Comparison of ENCODE assay signal across 17 cellular contexts in genomic region chr12:6172086-6172485, GRCh38. TPM values are rescaled to one million over a fixed set of nuclear protein-coding genes. Genes with fewer than 3 reads are reported as not detected.
DNase-seq lines count a peak whose midpoint lies in the region; ATAC-seq, FAIRE-seq and TF ChIP-seq lines count a peak whose summit lies in the region.
"Had no signal": no experiment of that assay in that cellular context is flagged by ENCODE, and none has a peak within 500 bp of the region (broad histone marks: within the 10 kb centered on the region; RNA-seq: fewer than 3 reads in every experiment).

No MANE protein-coding gene starts in this region.

- no peak for FAIRE-seq in endothelial cell of umbilical vein (lab: Jason Lieb, UNC)

- H3K4me1 Mint-ChIP-seq in CD4-positive, alpha-beta memory T cell, result peaks cover 15 to 20% (median 19%) of the 10 kb centered on the region in 4 donors
- H3K4me1 Mint-ChIP-seq: H9 had no signal

- peaks cover 10 to 11% of the 10 kb centered on the region in 2 donors for H3K27me3 Mint-ChIP-seq in CD4-positive, alpha-beta memory T cell

- H3K9me1 ChIP-seq in endothelial cell of umbilical vein (replicated peaks; ENCODE audit: control insufficient read depth, extremely low read depth, insufficient read depth, low read length), result no peaks in the 10 kb centered on the region

- BruUV-seq in endothelial cell of umbilical vein (replicated peaks; lab: Mats Ljungman, UMichigan), result TSS peak; percentile 17

- H3K4me3 ChIP-seq in adrenal gland (no peak overlapping the region), endothelial cell of umbilical vein (replicated peaks in 1 of 3; ENCODE audit: insufficient read depth in 1 of 3, low read depth in 1 of 3, low read length in 3 of 3) (no peak overlapping the region), parathyroid adenoma (ENCODE audit: low read depth, low read length) (no peak overlapping the region), subcutaneous abdominal adipose tissue (ENCODE audit: low read depth in 1 of 5, low read length in 5 of 5) (peak overlapping the region in 1 of 5 donors; percentile 17)
- no peak overlapping the region for H3K4me3 ChIP-seq in CD4-positive, alpha-beta memory T cell (ENCODE audit: low read length in 2 of 2)
- H3K4me3 ChIP-seq: MG63 had no signal

- no peak overlapping the region for H2AFZ ChIP-seq in endothelial cell of umbilical vein (ENCODE audit: low read depth, low read length)
- H2AFZ ChIP-seq in parathyroid adenoma, result no peak overlapping the region

- no peaks in the 10 kb centered on the region for H3K9me3 ChIP-seq in adrenal gland (replicated peaks in 1 of 3)
- no peaks in the 10 kb centered on the region for H3K9me3 ChIP-seq in endothelial cell of umbilical vein (replicated peaks; ENCODE audit: control insufficient read depth, insufficient read depth, low read length)
- no peaks in the 10 kb centered on the region for H3K9me3 ChIP-seq in parathyroid adenoma (ENCODE audit: control insufficient read depth, low read length)
- H3K9me3 ChIP-seq in subcutaneous abdominal adipose tissue (ENCODE audit: control insufficient read depth in 5 of 5, low read length in 5 of 5), result no peaks in the 10 kb centered on the region
- no peaks in the 10 kb centered on the region for H3K9me3 ChIP-seq in CD4-positive, alpha-beta memory T cell (ENCODE audit: control insufficient read depth in 1 of 2, low read length in 2 of 2)
- H3K9me3 ChIP-seq: MG63 had no signal

- CTCF ChIA-PET in endothelial cell of umbilical vein (lab: Charles Lee), result interaction anchor here (0.9 to 5.8 kb wide), 10 partner anchors 10 to 134 kb away, joined by 3 to 43 read pairs (median 6); no protein-coding TSS in a partner anchor
- CTCF ChIA-PET in CD4-positive, alpha-beta memory T cell (lab: Charles Lee; ENCODE audit: partially characterized antibody), result no interaction called here

- TF ChIP-seq POLR2A in adrenal gland (IDR thresholded peaks at IDR 0.05) (no peak), endothelial cell of umbilical vein (IDR thresholded peaks at IDR 0.05; ENCODE audit: low read depth, low read length) (no peak)

- POLR2A ChIA-PET in endothelial cell of umbilical vein (lab: Charles Lee), result interaction anchor here (0.8 to 2.9 kb wide), 6 partner anchors 11 to 107 kb away, joined by 4 to 24 read pairs (median 10); partner anchors contain the start of gene VWF
- POLR2A ChIA-PET in CD4-positive, alpha-beta memory T cell (lab: Charles Lee; ENCODE audit: partially characterized antibody), result interaction anchor here (1.3 kb wide), 1 partner anchor 9 kb away, joined by 3 read pairs; no protein-coding TSS in a partner anchor

- H3K4me3 Mint-ChIP-seq in CD4-positive, alpha-beta memory T cell, result no peak overlapping the region
- H3K4me3 Mint-ChIP-seq: H9 had no signal

- no peaks in the 10 kb centered on the region for H3K9me3 Mint-ChIP-seq in CD4-positive, alpha-beta memory T cell
- H3K9me3 Mint-ChIP-seq: H9 had no signal

- H4K20me1 ChIP-seq in endothelial cell of umbilical vein (replicated peaks; ENCODE audit: control insufficient read depth, extremely low read depth, insufficient read depth, low read length), result no peaks in the 10 kb centered on the region

- TF ChIP-seq CTCF in adrenal gland (IDR thresholded peaks at IDR 0.05) (no peak), endothelial cell of umbilical vein (IDR thresholded peaks at IDR 0.05; ENCODE audit: extremely low read depth in 1 of 2, insufficient read depth in 1 of 2, low read depth in 1 of 2, low read length in 2 of 2) (no peak), parathyroid adenoma (IDR thresholded peaks at IDR 0.05) (no peak)

- dilution Hi-C loops in endothelial cell of umbilical vein (cut with MboI; ENCODE audit: extremely low pct_ligation_motif_present, low sequenced_read_pairs), result no loop called here

- no peaks in the 10 kb centered on the region for H3K36me3 Mint-ChIP-seq in CD4-positive, alpha-beta memory T cell

- 75 to 90% (median 85%) methylated on average over 14 to 15 of the region's 15 CpGs for WGBS in adrenal gland, 4 donors

- intact Hi-C loops in adrenal gland (cut with DNase I), result no loop called here
- intact Hi-C loops in endothelial cell of umbilical vein (cut with micrococcal nuclease), result no loop called here
- intact Hi-C loops in CD4-positive, alpha-beta memory T cell (cut with micrococcal nuclease), result no loop called here

- H3K27me3 ChIP-seq in adrenal gland, result no peaks in the 10 kb centered on the region
- no peaks in the 10 kb centered on the region for H3K27me3 ChIP-seq in endothelial cell of umbilical vein (ENCODE audit: control insufficient read depth in 2 of 2, insufficient read depth in 2 of 2, low read length in 2 of 2)
- no peaks in the 10 kb centered on the region for H3K27me3 ChIP-seq in parathyroid adenoma (ENCODE audit: control insufficient read depth, insufficient read depth, low read length)
- peaks cover 0 to 2% (median 0%) of the 10 kb centered on the region in 5 donors for H3K27me3 ChIP-seq in subcutaneous abdominal adipose tissue (ENCODE audit: control insufficient read depth in 5 of 5, insufficient read depth in 4 of 5, low read length in 5 of 5)
- no peaks in the 10 kb centered on the region for H3K27me3 ChIP-seq in CD4-positive, alpha-beta memory T cell (ENCODE audit: insufficient read depth, low read length)
- H3K27me3 ChIP-seq: MG63 had no signal

- H3K36me3 ChIP-seq in adrenal gland (replicated peaks in 1 of 2) (no peaks in the 10 kb centered on the region), endothelial cell of umbilical vein (ENCODE audit: control insufficient read depth in 2 of 2, extremely low read depth in 1 of 2, insufficient read depth in 2 of 2, low read length in 2 of 2) (no peaks in the 10 kb centered on the region), parathyroid adenoma (ENCODE audit: control insufficient read depth, insufficient read depth, low read length) (no peaks in the 10 kb centered on the region), subcutaneous abdominal adipose tissue (ENCODE audit: control insufficient read depth in 5 of 5, insufficient read depth in 5 of 5, low read length in 5 of 5) (no peaks in the 10 kb centered on the region)
- H3K36me3 ChIP-seq in CD4-positive, alpha-beta memory T cell (ENCODE audit: insufficient read depth, low read length), result no peaks in the 10 kb centered on the region
- H3K36me3 ChIP-seq: MG63 had no signal

- DNase-seq in adrenal gland, result peak in 1 of 7 donors; percentile 53
- no peak for DNase-seq in endothelial cell of umbilical vein (ENCODE audit: low read depth, low spot score)
- DNase-seq in CD4-positive, alpha-beta memory T cell, result no peak
- DNase-seq in GDM1 (lab: John Stamatoyannopoulos, UW), result no peak
- DNase-seq: EL, H9, Karpas-422, MG63, NCI-H1105, NCI-H1694, NCI-H2107, NCI-H2227 treated with DMSO at 0.1 percent for 48 hours, NCI-H524 treated with DMSO at 0.1 percent for 48 hours had no signal

- ATAC-seq in GM21825 (IDR thresholded peaks at IDR 0.05; ENCODE audit: unreplicated experiment), result no peak

- H3K27ac ChIP-seq in adrenal gland (peak overlapping the region in 3 of 5 donors; percentile 21 to 75 (median 52)), endothelial cell of umbilical vein (ENCODE audit: insufficient read depth, low read depth, low read length) (peak overlapping the region; percentile 100), parathyroid adenoma (peak overlapping the region; percentile 56), subcutaneous abdominal adipose tissue (ENCODE audit: low read depth, low read length) (peak overlapping the region; percentile 54)
- H3K27ac ChIP-seq in CD4-positive, alpha-beta memory T cell (ENCODE audit: low read depth, low read length), result no peak overlapping the region

- H3K4me2 ChIP-seq in endothelial cell of umbilical vein (ENCODE audit: insufficient read depth, low read length) (peak overlapping the region; percentile 10), parathyroid adenoma (ENCODE audit: low read length) (no peak overlapping the region)

- H3K9ac ChIP-seq in endothelial cell of umbilical vein (replicated peaks; ENCODE audit: extremely low read depth, insufficient read depth, low read length), result peak overlapping the region; percentile 82
- H3K9ac ChIP-seq in parathyroid adenoma, result no peak overlapping the region
- peak overlapping the region in 2 of 5 donors; percentile 26 to 44 for H3K9ac ChIP-seq in subcutaneous abdominal adipose tissue (ENCODE audit: low read length in 5 of 5)

- H3K27ac Mint-ChIP-seq in CD4-positive, alpha-beta memory T cell, result no peak overlapping the region

- H3K4me1 ChIP-seq in adrenal gland (replicated peaks in 1 of 2) (peaks cover 15 to 17% of the 10 kb centered on the region in 2 donors), endothelial cell of umbilical vein (ENCODE audit: control insufficient read depth, extremely low read depth, insufficient read depth, low read length) (peaks cover 52% of the 10 kb centered on the region), parathyroid adenoma (no peaks in the 10 kb centered on the region), subcutaneous abdominal adipose tissue (ENCODE audit: control insufficient read depth in 5 of 5, insufficient read depth in 5 of 5, low read length in 5 of 5) (peaks cover 8 to 37% (median 11%) of the 10 kb centered on the region in 5 donors)
- H3K4me1 ChIP-seq in CD4-positive, alpha-beta memory T cell (ENCODE audit: insufficient read depth, low read length), result peaks cover 13% of the 10 kb centered on the region

- H3K79me2 ChIP-seq in endothelial cell of umbilical vein (ENCODE audit: control insufficient read depth, insufficient read depth, low read length) (peaks cover 10% of the 10 kb centered on the region), parathyroid adenoma (no peaks in the 10 kb centered on the region)

RNA-seq across cellular contexts. Expression of gene CD9, which starts 28.1 kb away (rescaled TPM):
- total RNA-seq in adrenal gland (100 to 1,000 TPM; 165 to 461 (median 322) TPM), endothelial cell of umbilical vein (379 and 504 TPM in 2 replicates)
- polyA plus RNA-seq in adrenal gland (100 to 1,000 TPM in 2 of 3 donors, 10 to 100 TPM in 1; 66.3 to 244 (median 139) TPM), endothelial cell of umbilical vein (943 and 1,225 TPM in 2 replicates)
- polyA plus RNA-seq in endothelial cell of umbilical vein (2011; cell fraction: cytosol; rRNA removed), result 972 and 1,213 TPM in 2 replicates
- polyA plus RNA-seq in endothelial cell of umbilical vein (2011; cell fraction: nucleus; rRNA removed), result 481 and 655 TPM in 2 replicates
- polyA plus RNA-seq in endothelial cell of umbilical vein (2012), result 1,387 and 1,527 TPM in 2 replicates
- 848 and 909 TPM in 2 replicates for polyA minus RNA-seq in endothelial cell of umbilical vein
- 79.2 TPM for polyA minus RNA-seq in endothelial cell of umbilical vein (2011; cell fraction: cytosol; rRNA and poly(A)+ RNA removed)
- 148 and 194 TPM in 2 replicates for polyA minus RNA-seq in endothelial cell of umbilical vein (2011; cell fraction: nucleus; rRNA and poly(A)+ RNA removed)
- total RNA-seq in CD4-positive, alpha-beta memory T cell, result 1 to 10 TPM; 4.5 to 5.8 TPM
- polyA plus RNA-seq in CD4-positive, alpha-beta memory T cell, result 1 to 10 TPM; 1.4 to 4.4 TPM

RNA-seq across cellular contexts. Expression of gene VWF, which starts 47.6 kb away (rescaled TPM):
- 10 to 100 TPM; 19.9 to 60.1 (median 46.3) TPM for total RNA-seq in adrenal gland
- 10 to 100 TPM in 2 of 3 donors, 1 to 10 TPM in 1; 7.8 to 38.4 (median 10.5) TPM for polyA plus RNA-seq in adrenal gland
- 1,882 and 2,328 TPM in 2 replicates for total RNA-seq in endothelial cell of umbilical vein
- 1,041 and 1,132 TPM in 2 replicates for polyA plus RNA-seq in endothelial cell of umbilical vein
- 1,164 and 1,406 TPM in 2 replicates for polyA plus RNA-seq in endothelial cell of umbilical vein (2011; cell fraction: cytosol; rRNA removed)
- polyA plus RNA-seq in endothelial cell of umbilical vein (2011; cell fraction: nucleus; rRNA removed), result 1,241 and 1,484 TPM in 2 replicates
- 546 and 824 TPM in 2 replicates for polyA plus RNA-seq in endothelial cell of umbilical vein (2012)
- polyA minus RNA-seq in endothelial cell of umbilical vein, result 2,231 and 2,679 TPM in 2 replicates
- not detected for polyA minus RNA-seq in endothelial cell of umbilical vein (2011; cell fraction: cytosol; rRNA and poly(A)+ RNA removed)
- polyA minus RNA-seq in endothelial cell of umbilical vein (2011; cell fraction: nucleus; rRNA and poly(A)+ RNA removed), result 1,538 and 1,756 TPM in 2 replicates
- under 1 TPM; 0.03 to 0.17 TPM for total RNA-seq in CD4-positive, alpha-beta memory T cell
- polyA plus RNA-seq in CD4-positive, alpha-beta memory T cell, result under 1 TPM in 1 of 2 donors, not detected in 1; 0.15 TPM
- total RNA-seq: HT-29 had no signal

Comparison
In these comparisons a context has a peak if more than half of its experiments do, and no peak if none do; other contexts are left out.
1. RNA of gene CD9, which starts 28.1 kb away (total RNA-seq): 379 to 504 TPM in endothelial cell of umbilical vein and 165 to 461 TPM in adrenal gland; 4.5 to 5.8 TPM in CD4-positive, alpha-beta memory T cell; every median in the first group is over 10 times any median in the second.
2. RNA of gene VWF, which starts 47.6 kb away (total RNA-seq): 1,882 to 2,328 TPM in endothelial cell of umbilical vein; 19.9 to 60.1 TPM in adrenal gland and 0.03 to 0.17 TPM in CD4-positive, alpha-beta memory T cell; every median in the first group is over 10 times any median in the second.